Comparison of ENCODE assay signal across 8 cellular contexts in the genomic region with DNA sequence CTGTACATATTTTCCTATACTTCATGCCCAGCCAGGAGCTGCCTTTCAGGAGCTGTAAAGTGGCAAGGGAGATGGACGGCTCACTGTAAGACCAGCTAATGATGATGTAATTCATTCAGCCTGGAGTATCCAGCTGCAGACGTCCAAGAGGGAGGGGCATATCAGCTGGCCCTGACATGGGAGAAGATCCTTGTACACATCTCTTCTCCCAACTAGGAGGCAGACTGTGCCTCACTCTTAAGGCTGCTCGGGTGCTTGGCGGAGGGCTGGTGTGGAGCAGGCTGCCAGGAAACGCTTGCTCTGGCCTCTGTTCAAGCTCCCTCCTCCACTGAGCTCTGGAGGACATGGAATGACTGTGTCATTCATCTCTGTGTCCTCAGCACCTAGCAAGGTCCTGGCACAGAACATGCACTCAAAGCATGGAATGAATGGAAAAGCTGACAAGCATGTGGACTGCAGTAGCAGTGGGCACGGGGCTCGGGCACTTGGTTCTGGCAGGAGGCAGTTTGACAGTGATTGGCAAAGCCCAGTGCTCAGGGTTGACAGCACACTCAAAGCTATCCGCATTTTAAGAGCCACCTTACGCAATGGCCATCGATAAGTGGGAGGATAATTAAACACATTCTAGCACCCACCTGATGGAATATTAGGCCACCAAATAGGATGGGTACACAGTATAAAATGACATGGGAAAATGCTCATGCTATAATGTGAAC.
DNase-seq lines count a peak whose midpoint lies in the region; ATAC-seq and TF ChIP-seq lines count a peak whose summit lies in the region.

No MANE protein-coding gene starts in this region.

- ATAC-seq in HG03135 (IDR thresholded peaks at IDR 0.05; ENCODE audit: unreplicated experiment): no peak

- TF ChIP-seq CTCF in Peyer's patch (IDR thresholded peaks at IDR 0.05) (no peak), foreskin fibroblast (IDR thresholded peaks at IDR 0.05; ENCODE audit: low read depth, low read length) (peak; percentile 38), prostate gland (IDR thresholded peaks at IDR 0.05) (peak in 2 of 4 experiments; percentile 25 to 27)

- H3K4me3 ChIP-seq in Peyer's patch (no peak overlapping the region), foreskin fibroblast (ENCODE audit: low read depth in 1 of 2, low read length in 2 of 2) (no peak overlapping the region), prostate gland (no peak overlapping the region)

- peaks cover 0 to 29% (median 0%) of the 10 kb centered on the region in 4 donors for H3K4me1 ChIP-seq in Peyer's patch
- peaks cover 48% of the 10 kb centered on the region for H3K4me1 ChIP-seq in prostate gland (replicated peaks)

- peak overlapping the region in 3 of 4 donors; percentile 1 to 36 (median 1) for H3K27ac ChIP-seq in Peyer's patch
- peak overlapping the region; percentile 70 to 75 for H3K27ac ChIP-seq in prostate gland

- whole genome bisulfite sequencing in prostate gland: 25% methylated on average over 10 of the region's 10 CpGs

- DNase-seq in H4 (ENCODE audit: low spot score) (peak; percentile 64), Peyer's patch (peak in 1 of 3 donors; percentile 28), foreskin fibroblast (peak; percentile 90 to 92), prostate gland (ENCODE audit: low spot score) (peak; percentile 87)
- DNase-seq in activated effector memory CD4-positive, alpha-beta T cell treated with anti-CD3 and anti-CD28 coated beads, Interleukin-2, amount 50 U/mL, for 16 hours: no peak
- DNase-seq in stimulated activated CD4-positive, alpha-beta T cell treated with anti-CD3 and anti-CD28 coated beads, Interleukin-1b, Interleukin-23, amount 100 ng/mL, for 48 hours: no peak
- no peak for DNase-seq in activated CD4-positive, alpha-beta T cell treated with anti-CD3 and anti-CD28 coated beads for 4 hours

- H3K9me3 ChIP-seq in Peyer's patch (no peaks in the 10 kb centered on the region), prostate gland (no peaks in the 10 kb centered on the region)

- intact Hi-C loops in prostate gland (cut with DNase I): loop anchor here (5.0 kb wide), 2 partner anchors 72 to 97 kb away; a partner anchor contains a TSS

- no peaks in the 10 kb centered on the region for H3K27me3 ChIP-seq in Peyer's patch
- H3K27me3 ChIP-seq in prostate gland (replicated peaks; ENCODE audit: insufficient read depth): no peaks in the 10 kb centered on the region

- H3K36me3 ChIP-seq in Peyer's patch (peaks cover 0 to 91% (median 0%) of the 10 kb centered on the region in 3 donors), prostate gland (no peaks in the 10 kb centered on the region)

- TF ChIP-seq POLR2A in Peyer's patch (IDR thresholded peaks at IDR 0.05): no peak
- TF ChIP-seq POLR2A in prostate gland (IDR thresholded peaks at IDR 0.05): no peak

Comparison
In these comparisons a context has a peak if more than half of its experiments do, and no peak if none do; other contexts are left out.
1. DNase-seq: peak in H4 (single experiment), foreskin fibroblast (2 of 2) and prostate gland (single experiment); none in activated effector memory CD4-positive, alpha-beta T cell treated with anti-CD3 and anti-CD28 coated beads, Interleukin-2, amount 50 U/mL, for 16 hours (single experiment), stimulated activated CD4-positive, alpha-beta T cell treated with anti-CD3 and anti-CD28 coated beads, Interleukin-1b, Interleukin-23, amount 100 ng/mL, for 48 hours (single experiment) and activated CD4-positive, alpha-beta T cell treated with anti-CD3 and anti-CD28 coated beads for 4 hours (0 of 2).